Comparison of ENCODE assay signal across 7 cellular contexts in genomic region chr16:88041986-88042562, GRCh38.
A peak's percentile ranks its signal among the peaks of the same experiment; 100 is the strongest.
DNase-seq lines count a peak whose midpoint lies in the region; ATAC-seq and TF ChIP-seq lines count a peak whose summit lies in the region.
"Not testable (repeated sequence)": the region's sequence is repeated elsewhere in the genome, so short reads cannot be mapped to it uniquely, and the experiment has no call there.

No MANE protein-coding gene starts in this region.

- H3K27ac ChIP-seq in left ventricle myocardium inferior (replicated peaks); upper lobe of right lung: not testable (repeated sequence)

- H3K36me3 ChIP-seq in Caco-2 (ENCODE audit: control insufficient read depth, insufficient read depth, low read length); mucosa of descending colon (ENCODE audit: low read depth); upper lobe of right lung: not testable (repeated sequence)
- H3K36me3 ChIP-seq in left ventricle myocardium inferior: peaks cover 20% of the 10 kb centered on the region

- H3K9me3 Mint-ChIP-seq in Caco-2 (ENCODE audit: unreplicated experiment); activated T-helper 17 cell treated with anti-CD3 and anti-CD28 coated beads, Interleukin-2, amount 50 U/mL, for 72 hours: not testable (repeated sequence)

- not testable (repeated sequence) for TF ChIP-seq CTCF in Caco-2 (IDR thresholded peaks at IDR 0.05; ENCODE audit: insufficient read depth in 1 of 2, low read depth in 1 of 2, low read length in 1 of 2, severe bottlenecking in 1 of 2, unreplicated experiment in 1 of 2); left ventricle myocardium inferior (IDR thresholded peaks at IDR 0.05; ENCODE audit: borderline replicate concordance); mucosa of descending colon (IDR thresholded peaks at IDR 0.05); upper lobe of right lung (IDR thresholded peaks at IDR 0.05)

- not testable (repeated sequence) for BruUV-seq in Caco-2 (replicated peaks; lab: Mats Ljungman, UMichigan)

- not testable (repeated sequence) for H3K27me3 Mint-ChIP-seq in Caco-2 (ENCODE audit: insufficient read depth, unreplicated experiment); activated T-helper 17 cell treated with anti-CD3 and anti-CD28 coated beads, Interleukin-2, amount 50 U/mL, for 72 hours

- H3K27ac Mint-ChIP-seq in Caco-2 (ENCODE audit: unreplicated experiment): peak overlapping the region; percentile 3
- peak overlapping the region; percentile 47 for H3K27ac Mint-ChIP-seq in activated T-helper 17 cell treated with anti-CD3 and anti-CD28 coated beads, Interleukin-2, amount 50 U/mL, for 72 hours

- intact Hi-C loops in Caco-2 (cut with micrococcal nuclease; ENCODE audit: unreplicated experiment); left ventricle myocardium inferior (cut with micrococcal nuclease); mucosa of descending colon (cut with DNase I, micrococcal nuclease); sciatic nerve (cut with DNase I); upper lobe of right lung (cut with DNase I): not testable (repeated sequence)

- peaks cover 12% of the 10 kb centered on the region for H3K36me3 Mint-ChIP-seq in Caco-2 (ENCODE audit: insufficient read depth, unreplicated experiment)
- peaks cover 59% of the 10 kb centered on the region for H3K36me3 Mint-ChIP-seq in activated T-helper 17 cell treated with anti-CD3 and anti-CD28 coated beads, Interleukin-2, amount 50 U/mL, for 72 hours (ENCODE audit: low read depth)

- not testable (repeated sequence) for ATAC-seq in activated T-helper 17 cell treated with anti-CD3 and anti-CD28 coated beads, Interleukin-2, amount 50 U/mL, for 72 hours (replicated peaks)
- peak; percentile 43 for ATAC-seq in mucosa of descending colon
- peak; percentile 35 for ATAC-seq in sciatic nerve
- ATAC-seq in upper lobe of right lung: peak; percentile 36

- CTCF ChIA-PET in Caco-2 (lab: Charles Lee): not testable (repeated sequence)

- H3K4me3 Mint-ChIP-seq in Caco-2 (ENCODE audit: unreplicated experiment); activated T-helper 17 cell treated with anti-CD3 and anti-CD28 coated beads, Interleukin-2, amount 50 U/mL, for 72 hours: not testable (repeated sequence)

- DNase-seq in Caco-2; mucosa of descending colon; sciatic nerve (ENCODE audit: low spot score); upper lobe of right lung: not testable (repeated sequence)
- peak; percentile 13 for DNase-seq in NCI-H146 (lab: John Stamatoyannopoulos, UW)
- peak; percentile 6 for DNase-seq in left ventricle myocardium inferior

- POLR2A ChIA-PET in Caco-2 (lab: Charles Lee): not testable (repeated sequence)

- not testable (repeated sequence) for H3K4me1 Mint-ChIP-seq in Caco-2 (ENCODE audit: low read depth, unreplicated experiment); activated T-helper 17 cell treated with anti-CD3 and anti-CD28 coated beads, Interleukin-2, amount 50 U/mL, for 72 hours

- H3K4me3 ChIP-seq in Caco-2 (ENCODE audit: low read depth, low read length); left ventricle myocardium inferior; mucosa of descending colon; upper lobe of right lung: not testable (repeated sequence)

- H3K27me3 ChIP-seq in Caco-2 (replicated peaks; ENCODE audit: control insufficient read depth, insufficient read depth, low read length); left ventricle myocardium inferior (ENCODE audit: low read depth); upper lobe of right lung: not testable (repeated sequence)

- H3K4me1 ChIP-seq in Caco-2; left ventricle myocardium inferior; mucosa of descending colon (ENCODE audit: low read depth); upper lobe of right lung: not testable (repeated sequence)

- not testable (repeated sequence) for H3K9me3 ChIP-seq in Caco-2; left ventricle myocardium inferior (replicated peaks); mucosa of descending colon; upper lobe of right lung
